In the genomic region with DNA sequence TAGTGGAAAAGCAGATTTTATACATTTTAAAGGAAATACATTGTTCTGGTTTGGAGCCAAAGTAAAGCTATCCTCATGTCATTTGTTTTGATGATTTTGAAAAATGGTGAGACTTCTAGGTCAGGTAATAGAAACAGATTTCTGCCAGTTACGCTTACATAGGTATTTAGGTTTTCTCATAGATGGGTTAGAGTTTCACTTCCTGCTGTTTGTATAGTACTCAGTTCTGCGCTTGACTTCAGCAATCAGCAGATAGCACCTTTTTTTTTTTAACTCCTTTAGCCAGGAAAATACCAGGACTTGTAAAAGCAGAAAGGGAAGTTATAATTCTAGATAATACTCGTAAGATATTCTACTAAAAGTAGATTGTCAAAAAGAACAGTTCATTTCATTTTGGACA, we compare ENCODE assay signal across 25 cellular contexts.
"Had no signal": no experiment of that assay in that cellular context is flagged by ENCODE, and none has a peak within 500 bp of the region (broad histone marks: within the 10 kb centered on the region; RNA-seq: fewer than 3 reads in every experiment).

No MANE protein-coding gene starts in this region.

- ATAC-seq: activated CD4-positive, alpha-beta T cell treated with anti-CD3 and anti-CD28 coated beads for 36 hours; activated T-cell treated with anti-CD3 and anti-CD28 coated beads, Interleukin-2, amount 50 U/mL, for 72 hours; K562; T-cell had no signal

- DNase-seq: activated CD4-positive, alpha-beta memory T cell treated with anti-CD3 and anti-CD28 coated beads, Interleukin-2, amount 10 ng/mL, durations not matched to agents 7 days and 5 days; activated CD4-positive, alpha-beta T cell treated with anti-CD3 and anti-CD28 coated beads for 36 hours; activated CD4-positive, alpha-beta T cell treated with anti-CD3 and anti-CD28 coated beads, Interleukin-2, amount 50 U/mL, for 1 hour; activated CD4-positive, CD25-positive, alpha-beta regulatory T cell; activated gamma-delta T cell treated with Interleukin-2 at 50 U/mL for 16 hours; activated naive CD4-positive, alpha-beta T cell treated with anti-CD3 and anti-CD28 coated beads, Interleukin-2, amount 10 ng/mL, durations not matched to agents 7 days and 5 days; activated naive CD8-positive, alpha-beta T cell treated with anti-CD3 and anti-CD28 coated beads for 36 hours; activated T-cell treated with anti-CD3 and anti-CD28 coated beads, Interleukin-2, amount 50 U/mL, for 72 hours; brain microvascular endothelial cell; Kasumi-1; MV-4-11; NCI-H1930; NCI-H2107; NCI-H2171 treated with DMSO at 0.1 percent for 48 hours; NCI-H226; NCI-H510A; NCI-H69; PC-9; SIG-M5; T-cell; T-helper 2 cell; T1000 had no signal

- H3K4me2 ChIP-seq: PC-9 had no signal

- H3K27me3 ChIP-seq: brain microvascular endothelial cell, cardiac muscle cell had no signal

- H3K27ac ChIP-seq: brain microvascular endothelial cell, cardiac muscle cell, PC-9, VCaP had no signal

- H2AFZ ChIP-seq: PC-9 had no signal

- H3K4me3 ChIP-seq: cardiac muscle cell, K562, PC-9 had no signal

- H3K36me3 ChIP-seq: brain microvascular endothelial cell, cardiac muscle cell had no signal
